8 cellular contexts compared by ENCODE assay signal in genomic region chr1:119885903-119886783, GRCh38. TPM values are rescaled to one million over a fixed set of nuclear protein-coding genes. Genes with fewer than 3 reads are reported as not detected.
DNase-seq lines count a peak whose midpoint lies in the region; ATAC-seq, FAIRE-seq and TF ChIP-seq lines count a peak whose summit lies in the region.

No MANE protein-coding gene starts in this region.

- H3K4me3 ChIP-seq in foreskin fibroblast (ENCODE audit: low read depth in 1 of 2, low read length in 2 of 2) = no peak overlapping the region

- FAIRE-seq in GM19239 (lab: Jason Lieb, UNC) = peak; percentile 56
- no peak for FAIRE-seq in frontal cortex (lab: Jason Lieb, UNC)

- peaks cover 13% of the 10 kb centered on the region for H3K27me3 Mint-ChIP-seq in activated T-cell treated with anti-CD3 and anti-CD28 coated beads, Interleukin-2, amount 50 U/mL, for 4 hours (ENCODE audit: low read depth)

- H3K9me3 Mint-ChIP-seq in activated T-cell treated with anti-CD3 and anti-CD28 coated beads, Interleukin-2, amount 50 U/mL, for 4 hours = peaks cover 12% of the 10 kb centered on the region

- TF ChIP-seq CTCF in foreskin fibroblast (IDR thresholded peaks at IDR 0.05; ENCODE audit: low read depth, low read length) = peak; percentile 75

- no peaks in the 10 kb centered on the region for H3K4me1 Mint-ChIP-seq in activated T-cell treated with anti-CD3 and anti-CD28 coated beads, Interleukin-2, amount 50 U/mL, for 4 hours (ENCODE audit: low read depth)

- DNase-seq in AG20443 (ENCODE audit: low spot score) (peak; percentile 69), GM19239 (ENCODE audit: insufficient read length, low spot score) (peak; percentile 26), OCI-M1 (lab: John Stamatoyannopoulos, UW) (peak; percentile 79), foreskin fibroblast (peak in 1 of 2 donors; percentile 68), pulmonary artery endothelial cell (ENCODE audit: low read depth, low spot score) (peak; percentile 4), NCI-H524 treated with DMSO at 0.1 percent for 48 hours (lab: John Stamatoyannopoulos, UW) (no peak), frontal cortex (ENCODE audit: low spot score in 2 of 2) (no peak)
- DNase-seq in activated T-cell treated with anti-CD3 and anti-CD28 coated beads, Interleukin-2, amount 50 U/mL, for 4 hours = peak; percentile 41

- H3K36me3 Mint-ChIP-seq in activated T-cell treated with anti-CD3 and anti-CD28 coated beads, Interleukin-2, amount 50 U/mL, for 4 hours (ENCODE audit: insufficient read depth) = peaks cover 6% of the 10 kb centered on the region

- no peak overlapping the region for H3K4me3 Mint-ChIP-seq in activated T-cell treated with anti-CD3 and anti-CD28 coated beads, Interleukin-2, amount 50 U/mL, for 4 hours

- ATAC-seq in activated T-cell treated with anti-CD3 and anti-CD28 coated beads, Interleukin-2, amount 50 U/mL, for 4 hours = peak; percentile 46 to 50

RNA-seq across cellular contexts. Expression of gene ADAM30, which starts 10.2 kb away (rescaled TPM):
- not detected for total RNA-seq in activated T-cell treated with anti-CD3 and anti-CD28 coated beads, Interleukin-2, amount 50 U/mL, for 4 hours
- not detected in 2 replicates for total RNA-seq in pulmonary artery endothelial cell
- not detected for total RNA-seq in frontal cortex

Comparison
In these comparisons a context has a peak if more than half of its experiments do, and no peak if none do; other contexts are left out.
1. DNase-seq: peak in AG20443 (single experiment), GM19239 (single experiment), OCI-M1 (single experiment), activated T-cell treated with anti-CD3 and anti-CD28 coated beads, Interleukin-2, amount 50 U/mL, for 4 hours (single experiment) and pulmonary artery endothelial cell (single experiment); none in NCI-H524 treated with DMSO at 0.1 percent for 48 hours (single experiment) and frontal cortex (0 of 2).